Comparison of ENCODE assay signal across 20 cellular contexts in genomic region chr3:158330820-158331219, GRCh38.
A peak's percentile ranks its signal among the peaks of the same experiment; 100 is the strongest.
DNase-seq lines count a peak whose midpoint lies in the region; ATAC-seq, FAIRE-seq and TF ChIP-seq lines count a peak whose summit lies in the region.
"Had no signal": no experiment of that assay in that cellular context is flagged by ENCODE, and none has a peak within 500 bp of the region (broad histone marks: within the 10 kb centered on the region; RNA-seq: fewer than 3 reads in every experiment).

No MANE protein-coding gene starts in this region.

- in situ Hi-C loops in IMR-90 (cut with MboI; ENCODE audit: low sequenced_read_pairs) = no loop called here
- in situ Hi-C loops in brain microvascular endothelial cell (cut with HindIII; ENCODE audit: low pct_ligation_motif_present, low sequenced_read_pairs) = no loop called here

- no peak overlapping the region for H3K23ac ChIP-seq in IMR-90 (ENCODE audit: low read depth, low read length)

- CTCF ChIA-PET in IMR-90 (lab: Yijun Ruan, JAX) = no interaction called here

- no TSS peak for BruUV-seq in IMR-90 (replicated peaks; lab: Mats Ljungman, UMichigan)

- DNase-seq in AG10803 (ENCODE audit: low read depth) (peak; percentile 9), IMR-90 (peak; percentile 40), brain microvascular endothelial cell (peak; percentile 24), kidney epithelial cell (ENCODE audit: low read depth) (peak; percentile 44), NCI-H2171 treated with DMSO at 0.1 percent for 48 hours (lab: John Stamatoyannopoulos, UW) (no peak), GM12891 (ENCODE audit: insufficient read length, low spot score) (no peak), midbrain (lab: John Stamatoyannopoulos, UW) (no peak), WERI-Rb-1 (no peak)
- DNase-seq: activated CD4-positive, alpha-beta T cell treated with anti-CD3 and anti-CD28 coated beads for 48 hours; cerebellar nuclear complex; effector CD8-positive, alpha-beta T cell; immature natural killer cell; Kasumi-1; NCI-H748 treated with DMSO at 0.1 percent for 48 hours; posterior cingulate gyrus; stimulated activated naive CD8-positive, alpha-beta T cell treated with anti-CD3 and anti-CD28 coated beads, Interleukin-15, Interleukin-2, amounts not matched to agents 100 U/mL and 50 U/mL, for 24 hours had no signal

- no peaks in the 10 kb centered on the region for H3K9me3 ChIP-seq in IMR-90 (ENCODE audit: control insufficient read depth, insufficient read depth, low read length)
- H3K9me3 ChIP-seq in WERI-Rb-1 (ENCODE audit: severe bottlenecking) = no peaks in the 10 kb centered on the region

- no peak overlapping the region for H3K14ac ChIP-seq in IMR-90 (replicated peaks; ENCODE audit: low read depth, low read length)

- no peak overlapping the region for H3K4me2 ChIP-seq in IMR-90 (ENCODE audit: low read depth, low read length)

- H3K27me3 ChIP-seq in IMR-90 (ENCODE audit: control insufficient read depth, insufficient read depth, low read length) (no peaks in the 10 kb centered on the region), brain microvascular endothelial cell (replicated peaks) (no peaks in the 10 kb centered on the region), kidney epithelial cell (ENCODE audit: control insufficient read depth, insufficient read depth, low read length) (no peaks in the 10 kb centered on the region), WERI-Rb-1 (ENCODE audit: insufficient read depth, low read depth, severe bottlenecking) (no peaks in the 10 kb centered on the region)
- H3K27me3 ChIP-seq: tibial nerve had no signal

- TF ChIP-seq RAD21 in IMR-90 (IDR thresholded peaks at IDR 0.05; ENCODE audit: low read length) = no peak

- H2AFZ ChIP-seq in IMR-90 (replicated peaks; ENCODE audit: low read length, poor library complexity) = no peak overlapping the region

- H3K4ac ChIP-seq in IMR-90 (ENCODE audit: low read depth, low read length) = no peak overlapping the region

- H4K5ac ChIP-seq in IMR-90 (ENCODE audit: low read depth, low read length) = no peak overlapping the region

- POLR2A ChIA-PET in IMR-90 (lab: Charles Lee; ENCODE audit: unreplicated experiment) = no interaction called here

- H3K4me1 ChIP-seq in IMR-90 (ENCODE audit: control insufficient read depth, insufficient read depth, low read length) = no peaks in the 10 kb centered on the region
- H3K4me1 ChIP-seq: tibial nerve had no signal

- H3K36me3 ChIP-seq in IMR-90 (ENCODE audit: control insufficient read depth, insufficient read depth, low read length) (no peaks in the 10 kb centered on the region), brain microvascular endothelial cell (replicated peaks) (no peaks in the 10 kb centered on the region), kidney epithelial cell (ENCODE audit: control insufficient read depth, insufficient read depth, low read length) (no peaks in the 10 kb centered on the region), WERI-Rb-1 (no peaks in the 10 kb centered on the region)
- H3K36me3 ChIP-seq: tibial nerve had no signal

- H3K18ac ChIP-seq in IMR-90 (ENCODE audit: low read depth, low read length) = no peak overlapping the region

- no peak overlapping the region for H2BK5ac ChIP-seq in IMR-90 (ENCODE audit: low read depth, low read length, poor library complexity, severe bottlenecking)

- no peak overlapping the region for H4K8ac ChIP-seq in IMR-90 (ENCODE audit: low read depth in 2 of 2, low read length in 2 of 2)

- H3K27ac ChIP-seq in IMR-90 (ENCODE audit: insufficient read depth, low read length) (no peak overlapping the region), brain microvascular endothelial cell (no peak overlapping the region), WERI-Rb-1 (no peak overlapping the region)
- H3K27ac ChIP-seq: tibial nerve had no signal

- H2BK20ac ChIP-seq in IMR-90 (ENCODE audit: low read depth, low read length) = no peak overlapping the region

- FAIRE-seq in GM12891 (lab: Jason Lieb, UNC) = no peak
- FAIRE-seq: HTR-8/SVneo, TTC549 had no signal

- TF ChIP-seq CTCF in AG10803 (conservative IDR thresholded peaks at IDR 0.05; ENCODE audit: low read length) (no peak), IMR-90 (conservative IDR thresholded peaks at IDR 0.05; ENCODE audit: low read depth, low read length) (no peak), brain microvascular endothelial cell (IDR thresholded peaks at IDR 0.05; ENCODE audit: low read depth, low read length, missing control alignments) (no peak), kidney epithelial cell (IDR thresholded peaks at IDR 0.05; ENCODE audit: insufficient read depth, low read length, poor library complexity, severe bottlenecking) (no peak), WERI-Rb-1 (IDR thresholded peaks at IDR 0.05; ENCODE audit: low read depth, low read length) (no peak)

- no peak overlapping the region for H3K9ac ChIP-seq in IMR-90 (ENCODE audit: low read depth, low read length)

- H2AK9ac ChIP-seq in IMR-90 (replicated peaks; ENCODE audit: low read depth, low read length, poor library complexity) = no peak overlapping the region

- H3K9me1 ChIP-seq in IMR-90 (ENCODE audit: insufficient read depth, low read length) = no peaks in the 10 kb centered on the region

- no peak overlapping the region for H3K4me3 ChIP-seq in AG10803 (ENCODE audit: low read length)
- H3K4me3 ChIP-seq in IMR-90 (ENCODE audit: insufficient read depth, low read depth, low read length) = no peak overlapping the region
- no peak overlapping the region for H3K4me3 ChIP-seq in brain microvascular endothelial cell (ENCODE audit: low read depth, low read length)
- no peak overlapping the region for H3K4me3 ChIP-seq in kidney epithelial cell (ENCODE audit: low read depth, low read length)
- H3K4me3 ChIP-seq in WERI-Rb-1 (ENCODE audit: low read depth, low read length) = no peak overlapping the region
- H3K4me3 ChIP-seq: tibial nerve had no signal

- no peak for ATAC-seq in IMR-90 (ENCODE audit: low read depth)
- ATAC-seq: natural killer cell treated with Interleukin-12 subunit alpha and Interleukin-12 subunit beta and Interleukin-15 and Interleukin-18, amount 100 ng/mL, for 72 hours; stimulated activated naive CD8-positive, alpha-beta T cell treated with anti-CD3 and anti-CD28 coated beads, Interleukin-15, Interleukin-2, amounts not matched to agents 100 U/mL and 50 U/mL, for 24 hours had no signal

- no peaks in the 10 kb centered on the region for H4K20me1 ChIP-seq in IMR-90 (ENCODE audit: insufficient read depth, low read length)

- H3K56ac ChIP-seq in IMR-90 (ENCODE audit: extremely low read depth, insufficient read depth, low read length) = no peak overlapping the region

- no peak overlapping the region for H4K91ac ChIP-seq in IMR-90 (ENCODE audit: insufficient read depth, low read depth, low read length)

- H2BK120ac ChIP-seq in IMR-90 (ENCODE audit: low read depth, low read length) = no peak overlapping the region

- TF ChIP-seq POLR2A in IMR-90 (IDR thresholded peaks at IDR 0.05; ENCODE audit: low read depth, low read length) (no peak), GM12891 (IDR thresholded peaks at IDR 0.05; ENCODE audit: low read depth, low read length) (no peak)

- no peak overlapping the region for H2BK15ac ChIP-seq in IMR-90 (ENCODE audit: low read depth, low read length)

- dilution Hi-C loops in IMR-90 (cut with HindIII; ENCODE audit: low sequenced_read_pairs, unreplicated experiment) = no loop called here

- no CpG with 5 or more reads among the region's 1 CpG for WGBS in IMR-90 (ENCODE audit: extremely low coverage in 2 of 2, insufficient read length in 1 of 2), 2 experiments

- no peaks in the 10 kb centered on the region for H3K79me1 ChIP-seq in IMR-90 (ENCODE audit: low read depth in 1 of 2, low read length in 2 of 2)

- no peak overlapping the region for H2AK5ac ChIP-seq in IMR-90 (ENCODE audit: low read depth, low read length)

- intact Hi-C loops in IMR-90 (cut with micrococcal nuclease) = no loop called here

TF ChIP-seq in IMR-90, 13 proteins besides CTCF, POLR2A, EP300 and RAD21 (continues in another document):
- no peak for TF ChIP-seq RCOR1 (IDR thresholded peaks at IDR 0.05; ENCODE audit: insufficient replicate concordance, low read length)
- no peak for TF ChIP-seq NFE2L2 (IDR thresholded peaks at IDR 0.05; ENCODE audit: low read depth, low read length)
- TF ChIP-seq MAFK (IDR thresholded peaks at IDR 0.05; ENCODE audit: low read depth, low read length) = no peak
- TF ChIP-seq BHLHE40 (IDR thresholded peaks at IDR 0.05; ENCODE audit: low read depth, low read length) = no peak
- TF ChIP-seq SMC3 (IDR thresholded peaks at IDR 0.05; ENCODE audit: low read depth, low read length) = no peak
- TF ChIP-seq ELK1 (IDR thresholded peaks at IDR 0.05; ENCODE audit: borderline replicate concordance, low read depth, low read length) = no peak
- TF ChIP-seq RFX5 (IDR thresholded peaks at IDR 0.05; ENCODE audit: low read depth, low read length) = no peak

TF ChIP-seq in GM12891, 5 proteins besides CTCF, POLR2A, EP300 and RAD21:
- TF ChIP-seq PAX5 (IDR thresholded peaks at IDR 0.05; ENCODE audit: insufficient read depth, low read length, severe bottlenecking) (no peak), POLR2AphosphoS5 (IDR thresholded peaks at IDR 0.05; ENCODE audit: low read depth, low read length) (no peak), TAF1 (IDR thresholded peaks at IDR 0.05; ENCODE audit: low read depth, low read length) (no peak), POU2F2 (IDR thresholded peaks at IDR 0.05; ENCODE audit: low read depth, low read length) (no peak)

Comparison
In these comparisons a context has a peak if more than half of its experiments do, and no peak if none do; other contexts are left out.
1. DNase-seq: peak in AG10803 (single experiment), IMR-90 (single experiment), brain microvascular endothelial cell (single experiment) and kidney epithelial cell (single experiment); none in NCI-H2171 treated with DMSO at 0.1 percent for 48 hours (single experiment), GM12891 (single experiment), midbrain (single experiment) and WERI-Rb-1 (single experiment).